Comparison of ENCODE assay signal across 16 cellular contexts in the genomic region with DNA sequence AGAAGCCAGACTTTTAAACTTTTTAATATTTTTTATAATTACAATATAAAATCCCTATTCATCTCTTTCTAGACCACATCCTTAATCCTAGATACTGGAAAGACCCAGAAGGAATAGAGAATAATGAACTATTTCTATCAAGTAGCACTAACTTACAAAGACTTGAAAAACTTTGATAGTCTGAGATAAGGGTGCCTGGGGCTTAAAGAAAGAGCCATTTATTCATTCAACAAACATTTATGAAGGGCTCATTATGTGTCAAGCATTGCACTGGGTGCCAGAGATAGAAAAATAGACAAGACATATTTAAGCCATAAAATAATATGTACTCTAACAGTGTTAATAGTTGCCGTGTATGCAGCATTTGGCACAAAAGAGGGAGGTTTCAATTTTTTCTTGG.
DNase-seq lines count a peak whose midpoint lies in the region; ATAC-seq and FAIRE-seq lines count a peak whose summit lies in the region.
"Had no signal": no experiment of that assay in that cellular context is flagged by ENCODE, and none has a peak within 500 bp of the region (broad histone marks: within the 10 kb centered on the region; RNA-seq: fewer than 3 reads in every experiment).

No MANE protein-coding gene starts in this region.

- H3K23ac ChIP-seq in trophoblast cell (ENCODE audit: low read length), result no peak overlapping the region

- H3K14ac ChIP-seq in trophoblast cell (ENCODE audit: low read length), result no peak overlapping the region

- peaks cover 0 to 3% (median 0%) of the 10 kb centered on the region in 3 donors for H3K36me3 Mint-ChIP-seq in immature natural killer cell
- H3K36me3 Mint-ChIP-seq: CD8-positive, alpha-beta T cell had no signal

- H3K4me2 ChIP-seq in trophoblast cell (ENCODE audit: low read length), result no peak overlapping the region
- H3K4me2 ChIP-seq: BLaER1 treated with 17β-estradiol and CSF1 and Interleukin-3, amounts not matched to agents 10 nM and 100 nM had no signal

- H2BK12ac ChIP-seq in trophoblast cell (ENCODE audit: low read length), result no peak overlapping the region

- intact Hi-C loops in right cardiac atrium (cut with DNase I) (no loop called here), left ventricle myocardium superior (cut with micrococcal nuclease) (no loop called here)

- H3K9me3 ChIP-seq in right cardiac atrium (ENCODE audit: control insufficient read depth, low read length) (no peaks in the 10 kb centered on the region), trophoblast cell (ENCODE audit: insufficient read depth, low read depth, low read length) (no peaks in the 10 kb centered on the region)
- H3K9me3 ChIP-seq: BLaER1 treated with 17β-estradiol and CSF1 and Interleukin-3, amounts not matched to agents 10 nM and 100 nM; Caco-2; HAP-1 had no signal

- H3K27ac ChIP-seq in right cardiac atrium (ENCODE audit: low read length) (no peak overlapping the region), trophoblast cell (ENCODE audit: low read depth, low read length) (no peak overlapping the region)
- H3K27ac ChIP-seq: BLaER1 treated with 17β-estradiol and CSF1 and Interleukin-3, amounts not matched to agents 10 nM and 100 nM had no signal

- no peak overlapping the region for H3K4ac ChIP-seq in trophoblast cell (ENCODE audit: low read depth, low read length)

- no peak overlapping the region for H2AFZ ChIP-seq in trophoblast cell (ENCODE audit: insufficient read depth, low read length, poor library complexity)

- no peak overlapping the region for H4K12ac ChIP-seq in trophoblast cell (ENCODE audit: low read depth, low read length)

- H2BK5ac ChIP-seq in trophoblast cell (ENCODE audit: low read depth, low read length, poor library complexity), result no peak overlapping the region

- no peak overlapping the region for H2BK120ac ChIP-seq in trophoblast cell (ENCODE audit: insufficient read depth, low read length, poor library complexity)

- H3K4me1 ChIP-seq in right cardiac atrium (ENCODE audit: control insufficient read depth, insufficient read depth, low read length), result no peaks in the 10 kb centered on the region
- peaks cover 2 to 3% of the 10 kb centered on the region in 2 experiments for H3K4me1 ChIP-seq in trophoblast cell (ENCODE audit: control insufficient read depth in 1 of 2, insufficient read depth in 2 of 2, low read length in 2 of 2)
- H3K4me1 ChIP-seq: BLaER1 treated with 17β-estradiol and CSF1 and Interleukin-3, amounts not matched to agents 10 nM and 100 nM; HAP-1 had no signal

- H4K91ac ChIP-seq in trophoblast cell (ENCODE audit: low read depth, low read length), result no peak overlapping the region

- H3K9me3 Mint-ChIP-seq in immature natural killer cell, result peaks cover 0 to 4% (median 0%) of the 10 kb centered on the region in 6 donors
- H3K9me3 Mint-ChIP-seq: CD8-positive, alpha-beta T cell had no signal

- no peaks in the 10 kb centered on the region for H3K4me1 Mint-ChIP-seq in immature natural killer cell
- H3K4me1 Mint-ChIP-seq: B cell had no signal

- H3K18ac ChIP-seq in trophoblast cell (ENCODE audit: low read length), result no peak overlapping the region

- no peak overlapping the region for H3K4me3 Mint-ChIP-seq in immature natural killer cell
- H3K4me3 Mint-ChIP-seq: B cell; CD8-positive, alpha-beta T cell had no signal

- peak overlapping the region; percentile 50 for H3K4me3 ChIP-seq in right cardiac atrium (ENCODE audit: low read length)
- H3K4me3 ChIP-seq in trophoblast cell (ENCODE audit: low read depth, low read length), result no peak overlapping the region
- H3K4me3 ChIP-seq: BLaER1 treated with 17β-estradiol and CSF1 and Interleukin-3, amounts not matched to agents 10 nM and 100 nM; HAP-1 had no signal

- DNase-seq in right cardiac atrium, result no peak
- no peak for DNase-seq in left ventricle myocardium superior
- DNase-seq in foreskin melanocyte, result peak; percentile 71
- peak; percentile 15 to 79 for DNase-seq in trophoblast cell
- DNase-seq in GM19239 (ENCODE audit: insufficient read length, low spot score), result no peak
- no peak for DNase-seq in NCI-H2171 treated with DMSO at 0.1 percent for 48 hours (lab: John Stamatoyannopoulos, UW)
- DNase-seq in immature natural killer cell, result no peak
- DNase-seq: 8988T; Caco-2; CD8-positive, alpha-beta T cell; DMS79; GDM1 had no signal

- no peak overlapping the region for H2AK5ac ChIP-seq in trophoblast cell (ENCODE audit: low read length)

- H3K79me2 ChIP-seq in trophoblast cell (ENCODE audit: control insufficient read depth, insufficient read depth, low read length, poor library complexity), result no peaks in the 10 kb centered on the region

- peaks cover 2 to 5% (median 3%) of the 10 kb centered on the region in 3 donors for H3K27me3 Mint-ChIP-seq in immature natural killer cell (ENCODE audit: low read depth in 3 of 3)

- H3K27me3 ChIP-seq in right cardiac atrium (ENCODE audit: control insufficient read depth, insufficient read depth), result no peaks in the 10 kb centered on the region
- H3K27me3 ChIP-seq in trophoblast cell (ENCODE audit: insufficient read depth, low read length), result no peaks in the 10 kb centered on the region
- H3K27me3 ChIP-seq: BLaER1 treated with 17β-estradiol and CSF1 and Interleukin-3, amounts not matched to agents 10 nM and 100 nM had no signal

- ATAC-seq in right cardiac atrium (no peak), left ventricle myocardium superior (no peak)
- ATAC-seq: CD8-positive, alpha-beta T cell had no signal

- no peak for FAIRE-seq in GM19239 (lab: Jason Lieb, UNC)
- FAIRE-seq: GM12892 had no signal

- no peaks in the 10 kb centered on the region for H3K36me3 ChIP-seq in trophoblast cell (ENCODE audit: control insufficient read depth in 1 of 2, insufficient read depth in 2 of 2, low read length in 2 of 2)
- H3K36me3 ChIP-seq: BLaER1 treated with 17β-estradiol and CSF1 and Interleukin-3, amounts not matched to agents 10 nM and 100 nM; HAP-1 had no signal

- H3K79me1 ChIP-seq in trophoblast cell (ENCODE audit: low read length), result no peaks in the 10 kb centered on the region

- H3K9ac ChIP-seq in trophoblast cell (ENCODE audit: low read length), result no peak overlapping the region
- H3K9ac ChIP-seq: BLaER1 treated with 17β-estradiol and CSF1 and Interleukin-3, amounts not matched to agents 10 nM and 100 nM had no signal

- H3K27ac Mint-ChIP-seq in immature natural killer cell, result no peak overlapping the region
- H3K27ac Mint-ChIP-seq: B cell; CD8-positive, alpha-beta T cell had no signal

- WGBS in right cardiac atrium, result 36% methylated on average over 1 of the region's 1 CpG
- WGBS in trophoblast cell (ENCODE audit: extremely low coverage, insufficient coverage, insufficient read length), result no CpG with 5 or more reads among the region's 1 CpG

- H4K8ac ChIP-seq in trophoblast cell (ENCODE audit: low read depth, low read length), result no peak overlapping the region

Comparison
In these comparisons a context has a peak if more than half of its experiments do, and no peak if none do; other contexts are left out.
1. DNase-seq: peak in foreskin melanocyte (single experiment) and trophoblast cell (2 of 2); none in right cardiac atrium (0 of 3), left ventricle myocardium superior (single experiment), GM19239 (single experiment), NCI-H2171 treated with DMSO at 0.1 percent for 48 hours (single experiment) and immature natural killer cell (0 of 3).